In genomic region chr11:65743928-65744698, GRCh38 we compare ENCODE assay signal across 8 cellular contexts. TPM values are rescaled to one million over a fixed set of nuclear protein-coding genes. Genes with fewer than 3 reads are reported as not detected.
A peak's percentile ranks its signal among the peaks of the same experiment; 100 is the strongest.
DNase-seq lines count a peak whose midpoint lies in the region; ATAC-seq lines count a peak whose summit lies in the region.

No MANE protein-coding gene starts in this region.

- H3K36me3 Mint-ChIP-seq in activated CD4-positive, alpha-beta T cell treated with anti-CD3 and anti-CD28 coated beads for 36 hours (ENCODE audit: low read depth) = no peaks in the 10 kb centered on the region
- no peaks in the 10 kb centered on the region for H3K36me3 Mint-ChIP-seq in activated CD4-positive, alpha-beta T cell treated with anti-CD3 and anti-CD28 coated beads, Interleukin-2, amount 10 ng/mL, durations not matched to agents 7 days and 5 days (ENCODE audit: low read depth)

- H3K9me3 Mint-ChIP-seq in activated CD4-positive, alpha-beta T cell treated with anti-CD3 and anti-CD28 coated beads for 36 hours (ENCODE audit: low read depth) = no peaks in the 10 kb centered on the region
- no peaks in the 10 kb centered on the region for H3K9me3 Mint-ChIP-seq in activated CD4-positive, alpha-beta T cell treated with anti-CD3 and anti-CD28 coated beads, Interleukin-2, amount 10 ng/mL, durations not matched to agents 7 days and 5 days

- intact Hi-C loops in activated CD4-positive, alpha-beta T cell treated with anti-CD3 and anti-CD28 coated beads for 36 hours (cut with DNase I, micrococcal nuclease) = no loop called here

- no peak for ATAC-seq in activated CD4-positive, alpha-beta T cell treated with anti-CD3 and anti-CD28 coated beads for 36 hours
- ATAC-seq in GM18502 (IDR thresholded peaks at IDR 0.05; ENCODE audit: poor library complexity, unreplicated experiment) (no peak), HG03095 (IDR thresholded peaks at IDR 0.05; ENCODE audit: unreplicated experiment) (no peak)

- H3K4me3 Mint-ChIP-seq in activated CD4-positive, alpha-beta T cell treated with anti-CD3 and anti-CD28 coated beads for 36 hours = no peak overlapping the region
- no peak overlapping the region for H3K4me3 Mint-ChIP-seq in activated CD4-positive, alpha-beta T cell treated with anti-CD3 and anti-CD28 coated beads, Interleukin-2, amount 10 ng/mL, durations not matched to agents 7 days and 5 days

- H3K27ac Mint-ChIP-seq in activated CD4-positive, alpha-beta T cell treated with anti-CD3 and anti-CD28 coated beads for 36 hours = no peak overlapping the region
- no peak overlapping the region for H3K27ac Mint-ChIP-seq in activated CD4-positive, alpha-beta T cell treated with anti-CD3 and anti-CD28 coated beads, Interleukin-2, amount 10 ng/mL, durations not matched to agents 7 days and 5 days

- H3K4me1 Mint-ChIP-seq in activated CD4-positive, alpha-beta T cell treated with anti-CD3 and anti-CD28 coated beads for 36 hours = no peaks in the 10 kb centered on the region
- H3K4me1 Mint-ChIP-seq in activated CD4-positive, alpha-beta T cell treated with anti-CD3 and anti-CD28 coated beads, Interleukin-2, amount 10 ng/mL, durations not matched to agents 7 days and 5 days = no peaks in the 10 kb centered on the region

- CTCF ChIA-PET in activated CD4-positive, alpha-beta T cell treated with anti-CD3 and anti-CD28 coated beads for 36 hours (lab: Charles Lee) = interaction anchor here (0.7 to 1.5 kb wide), 5 partner anchors 15 to 141 kb away, joined by 3 to 4 read pairs (median 3); partner anchors contain the start of gene KAT5
- CTCF ChIA-PET in activated CD4-positive, alpha-beta T cell treated with anti-CD3 and anti-CD28 coated beads, Interleukin-2, amount 10 ng/mL, durations not matched to agents 7 days and 5 days (lab: Charles Lee) = interaction anchor here (0.6 to 1.3 kb wide), 8 partner anchors 16 to 288 kb away, joined by 3 to 8 read pairs (median 4); partner anchors contain the start of gene KAT5

- POLR2A ChIA-PET in activated CD4-positive, alpha-beta T cell treated with anti-CD3 and anti-CD28 coated beads for 36 hours (lab: Charles Lee) = interaction anchor here (0.6 kb wide), 1 partner anchor 15 kb away, joined by 3 read pairs; no protein-coding TSS in a partner anchor
- POLR2A ChIA-PET in activated CD4-positive, alpha-beta T cell treated with anti-CD3 and anti-CD28 coated beads, Interleukin-2, amount 10 ng/mL, durations not matched to agents 7 days and 5 days (lab: Charles Lee) = no interaction called here

- DNase-seq in activated CD4-positive, alpha-beta T cell treated with anti-CD3 and anti-CD28 coated beads for 36 hours = peak; percentile 38
- no peak for DNase-seq in activated CD4-positive, alpha-beta T cell treated with anti-CD3 and anti-CD28 coated beads, Interleukin-2, amount 10 ng/mL, durations not matched to agents 7 days and 5 days
- DNase-seq in NCI-H526 (lab: John Stamatoyannopoulos, UW) (peak; percentile 79 to 92), dermis blood vessel endothelial cell (peak; percentile 66), retina (peak; percentile 6), A172 (ENCODE audit: low spot score) (no peak)

- peaks cover 14% of the 10 kb centered on the region for H3K27me3 Mint-ChIP-seq in activated CD4-positive, alpha-beta T cell treated with anti-CD3 and anti-CD28 coated beads for 36 hours
- H3K27me3 Mint-ChIP-seq in activated CD4-positive, alpha-beta T cell treated with anti-CD3 and anti-CD28 coated beads, Interleukin-2, amount 10 ng/mL, durations not matched to agents 7 days and 5 days = peaks cover 23% of the 10 kb centered on the region

RNA-seq across cellular contexts. Expression of gene RNASEH2C, which starts 23.5 kb away (rescaled TPM):
- 10 to 100 TPM; 72.5 to 96.8 TPM for total RNA-seq in activated CD4-positive, alpha-beta T cell treated with anti-CD3 and anti-CD28 coated beads for 36 hours
- total RNA-seq in activated CD4-positive, alpha-beta T cell treated with anti-CD3 and anti-CD28 coated beads, Interleukin-2, amount 10 ng/mL, durations not matched to agents 7 days and 5 days = 10 to 100 TPM; 74.9 to 86.3 TPM
- 30.6 and 96.1 TPM in 2 replicates for total RNA-seq in dermis blood vessel endothelial cell
- total RNA-seq in A172 (2014; rRNA removed; shearing (Covaris generic)) = 81.0 and 84.7 TPM in 2 replicates

RNA-seq across cellular contexts. Expression of gene KAT5, which starts 32.1 kb away (rescaled TPM):
- 10 to 100 TPM; 56.5 to 65.1 TPM for total RNA-seq in activated CD4-positive, alpha-beta T cell treated with anti-CD3 and anti-CD28 coated beads for 36 hours
- total RNA-seq in activated CD4-positive, alpha-beta T cell treated with anti-CD3 and anti-CD28 coated beads, Interleukin-2, amount 10 ng/mL, durations not matched to agents 7 days and 5 days = 10 to 100 TPM; 60.8 to 72.3 TPM
- total RNA-seq in dermis blood vessel endothelial cell = 35.7 and 38.5 TPM in 2 replicates
- total RNA-seq in A172 (2014; rRNA removed; shearing (Covaris generic)) = 26.1 and 37.3 TPM in 2 replicates

RNA-seq across cellular contexts. Expression of gene AP5B1, which starts 36.7 kb away (rescaled TPM):
- 10 to 100 TPM; 11.7 to 14.4 TPM for total RNA-seq in activated CD4-positive, alpha-beta T cell treated with anti-CD3 and anti-CD28 coated beads for 36 hours
- 10 to 100 TPM; 17.4 to 20.2 TPM for total RNA-seq in activated CD4-positive, alpha-beta T cell treated with anti-CD3 and anti-CD28 coated beads, Interleukin-2, amount 10 ng/mL, durations not matched to agents 7 days and 5 days
- 11.6 and 13.8 TPM in 2 replicates for total RNA-seq in dermis blood vessel endothelial cell
- 13.2 and 14.8 TPM in 2 replicates for total RNA-seq in A172 (2014; rRNA removed; shearing (Covaris generic))

RNA-seq across cellular contexts. Expression of gene OVOL1, which starts 42.8 kb away (rescaled TPM):
- total RNA-seq in activated CD4-positive, alpha-beta T cell treated with anti-CD3 and anti-CD28 coated beads for 36 hours = under 1 TPM; 0.09 to 0.19 TPM
- not detected for total RNA-seq in activated CD4-positive, alpha-beta T cell treated with anti-CD3 and anti-CD28 coated beads, Interleukin-2, amount 10 ng/mL, durations not matched to agents 7 days and 5 days
- total RNA-seq in dermis blood vessel endothelial cell = not detected in 2 replicates
- not detected in 2 replicates for total RNA-seq in A172 (2014; rRNA removed; shearing (Covaris generic))

Comparison
In these comparisons a context has a peak if more than half of its experiments do, and no peak if none do; other contexts are left out.
1. DNase-seq: peak in activated CD4-positive, alpha-beta T cell treated with anti-CD3 and anti-CD28 coated beads for 36 hours (single experiment), NCI-H526 (2 of 2), dermis blood vessel endothelial cell (single experiment) and retina (single experiment); none in activated CD4-positive, alpha-beta T cell treated with anti-CD3 and anti-CD28 coated beads, Interleukin-2, amount 10 ng/mL, durations not matched to agents 7 days and 5 days (single experiment) and A172 (single experiment).